Comparison of ENCODE assay signal across 26 cellular contexts in the genomic region with DNA sequence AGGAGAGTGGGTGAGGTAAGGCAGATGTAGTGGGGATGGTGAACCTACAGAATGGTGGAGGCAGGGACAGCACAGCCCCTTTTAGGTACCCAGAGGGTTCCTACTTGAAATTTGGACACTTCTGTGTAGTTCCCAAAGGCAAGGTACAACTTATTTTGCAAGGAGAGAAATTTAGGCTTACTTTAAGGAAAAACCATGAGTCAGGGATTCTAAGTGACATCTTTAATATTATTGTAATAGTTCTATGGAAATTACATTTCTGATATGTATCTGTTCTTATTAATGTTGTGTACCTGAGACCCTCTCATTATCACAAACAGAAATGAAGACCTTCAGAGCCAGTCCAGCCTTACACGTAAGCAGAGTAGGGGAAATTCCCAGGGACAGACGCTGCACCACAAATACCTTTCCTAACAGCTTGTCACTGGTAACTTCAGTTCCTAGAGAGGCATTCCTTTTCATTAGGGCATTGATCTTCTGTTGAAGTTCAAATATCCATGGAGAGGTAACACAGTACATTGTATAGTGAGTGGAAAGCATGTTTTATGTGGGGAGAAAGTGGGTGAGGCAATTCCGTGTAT. TPM values are rescaled to one million over a fixed set of nuclear protein-coding genes. Genes with fewer than 3 reads are reported as not detected.
"Had no signal": no experiment of that assay in that cellular context is flagged by ENCODE, and none has a peak within 500 bp of the region (broad histone marks: within the 10 kb centered on the region; RNA-seq: fewer than 3 reads in every experiment).

No MANE protein-coding gene starts in this region.

- H3K27ac ChIP-seq: left ventricle myocardium inferior, pancreas, prostate gland, skin epidermis, stomach, testis, thyroid gland, transverse colon, upper lobe of left lung, vagina had no signal

- ATAC-seq: mucosa of descending colon; naive thymus-derived CD4-positive, alpha-beta T cell; natural killer cell treated with Interleukin-12 subunit alpha and Interleukin-12 subunit beta and Interleukin-15 and Interleukin-18, amount 100 ng/mL, for 72 hours; pancreas; right cardiac atrium; sciatic nerve; stimulated activated naive B cell treated with anti-CD40 and anti-IgM and Interleukin-4, amounts not matched to agents 10 μg/mL and 1 μg/mL and 100 μg/mL, for 72 hours; stimulated activated naive CD8-positive, alpha-beta T cell treated with anti-CD3 and anti-CD28 coated beads, Interleukin-15, Interleukin-2, amounts not matched to agents 100 U/mL and 50 U/mL, for 24 hours had no signal

- H3K4me1 ChIP-seq: pancreas, prostate gland, stomach, testis, thyroid gland, transverse colon, upper lobe of left lung, vagina had no signal

- FAIRE-seq: pancreas had no signal

- H3K36me3 ChIP-seq: pancreas, prostate gland, transverse colon had no signal

- H3K4me3 ChIP-seq: left ventricle myocardium inferior, lung, mucosa of descending colon, pancreas, prostate gland, skin epidermis, stomach, testis, thyroid gland, transverse colon, upper lobe of left lung, vagina had no signal

- H3K27me3 ChIP-seq: pancreas, stomach, testis, thyroid gland, transverse colon, upper lobe of left lung, vagina had no signal

- DNase-seq: islet precursor cell; left ventricle myocardium inferior; midbrain; mucosa of descending colon; naive thymus-derived CD4-positive, alpha-beta T cell; pancreas; posterior cingulate gyrus; retina; right cardiac atrium; stimulated activated CD4-positive, alpha-beta T cell treated with anti-CD3 and anti-CD28 coated beads, Interleukin-12 subunit alpha, Interleukin-12 subunit beta, amount 100 ng/mL, for 4 hours; stimulated activated CD4-positive, alpha-beta T cell treated with anti-CD3 and anti-CD28 coated beads, Interleukin-15, amount 100 ng/mL, for 24 hours; stimulated activated CD4-positive, alpha-beta T cell treated with anti-CD3 and anti-CD28 coated beads, Interleukin-2, amount 100 ng/mL, for 24 hours; stimulated activated CD4-positive, alpha-beta T cell treated with anti-CD3 and anti-CD28 coated beads, Interleukin-4, amount 100 ng/mL, for 1 hour; stimulated activated naive B cell treated with anti-CD40 and anti-IgM and Interleukin-4, amounts not matched to agents 10 μg/mL and 1 μg/mL and 100 μg/mL, for 72 hours; stimulated activated naive CD8-positive, alpha-beta T cell treated with anti-CD3 and anti-CD28 coated beads, Interleukin-15, Interleukin-2, amounts not matched to agents 100 U/mL and 50 U/mL, for 24 hours; stomach; testis; thyroid gland; transverse colon; upper lobe of left lung had no signal

- H3K9me3 ChIP-seq: left ventricle myocardium inferior, mucosa of descending colon, pancreas, prostate gland, stomach, testis, thyroid gland, transverse colon, upper lobe of left lung, vagina had no signal

RNA-seq across cellular contexts. Expression of gene DYRK3, which starts 7.9 kb away (rescaled TPM):
- polyA plus RNA-seq: naive thymus-derived CD4-positive, alpha-beta T cell had no signal
